Comparison of ENCODE assay signal across 1 cellular context in genomic region chr3:197345381-197345780, GRCh38.
TF ChIP-seq lines count a peak whose summit lies in the region.

No MANE protein-coding gene starts in this region.

TF ChIP-seq in K562, 482 proteins besides CTCF, POLR2A, EP300 and RAD21 (continued from another document):
- TF ChIP-seq, protein P1, sequence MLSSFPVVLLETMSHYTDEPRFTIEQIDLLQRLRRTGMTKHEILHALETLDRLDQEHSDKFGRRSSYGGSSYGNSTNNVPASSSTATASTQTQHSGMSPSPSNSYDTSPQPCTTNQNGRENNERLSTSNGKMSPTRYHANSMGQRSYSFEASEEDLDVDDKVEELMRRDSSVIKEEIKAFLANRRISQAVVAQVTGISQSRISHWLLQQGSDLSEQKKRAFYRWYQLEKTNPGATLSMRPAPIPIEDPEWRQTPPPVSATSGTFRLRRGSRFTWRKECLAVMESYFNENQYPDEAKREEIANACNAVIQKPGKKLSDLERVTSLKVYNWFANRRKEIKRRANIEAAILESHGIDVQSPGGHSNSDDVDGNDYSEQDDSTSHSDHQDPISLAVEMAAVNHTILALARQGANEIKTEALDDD (IDR thresholded peaks at IDR 0.05): 0 out of 2 replicates have a peak, but pooled peaks have one; percentile 24
